8 cellular contexts compared by ENCODE assay signal in genomic region chr18:36672437-36673344, GRCh38.
DNase-seq lines count a peak whose midpoint lies in the region; ATAC-seq, FAIRE-seq and TF ChIP-seq lines count a peak whose summit lies in the region.

No MANE protein-coding gene starts in this region.

- no peak for TF ChIP-seq RAD21 in GM12878 (IDR thresholded peaks at IDR 0.05; ENCODE audit: insufficient read depth, low read depth, low read length)

- no peaks in the 10 kb centered on the region for H3K27me3 ChIP-seq in BLaER1
- no peaks in the 10 kb centered on the region for H3K27me3 ChIP-seq in GM12878 (replicated peaks in 1 of 2; ENCODE audit: control insufficient read depth in 2 of 2, insufficient read depth in 2 of 2, low read length in 1 of 2)
- no peaks in the 10 kb centered on the region for H3K27me3 ChIP-seq in osteoblast (ENCODE audit: insufficient read depth, low read length)

- H3K36me3 ChIP-seq in BLaER1, result no peaks in the 10 kb centered on the region
- no peaks in the 10 kb centered on the region; a peak in 1 of 4 replicates for H3K36me3 ChIP-seq in GM12878 (ENCODE audit: control insufficient read depth in 2 of 2, insufficient read depth in 2 of 2, low read length in 1 of 2)
- H3K36me3 ChIP-seq in osteoblast (ENCODE audit: insufficient read depth, low read length), result no peaks in the 10 kb centered on the region

- RAD21 ChIA-PET in GM12878 (lab: Charles Lee; ENCODE audit: unreplicated experiment), result no interaction called here

- intact Hi-C loops in GM12878 (cut with micrococcal nuclease; ENCODE audit: unreplicated experiment), result no loop called here

- H3K9me3 ChIP-seq in BLaER1, result peaks cover 13% of the 10 kb centered on the region
- peaks cover 4% of the 10 kb centered on the region; the same call in 2 of the 3 replicates for H3K9me3 ChIP-seq in GM12878 (replicated peaks; ENCODE audit: control insufficient read depth, insufficient read depth, low read length)
- H3K9me3 ChIP-seq in osteoblast (ENCODE audit: low read depth, low read length), result no peaks in the 10 kb centered on the region

- no peak for TF ChIP-seq POLR2A in GM12878 (IDR thresholded peaks at IDR 0.05; ENCODE audit: low read depth, low read length)

- CTCF ChIA-PET in GM12878 (lab: Yijun Ruan, JAX), result interaction anchor here (2.9 kb wide), 1 partner anchor 15 kb away, joined by 14 read pairs; no protein-coding TSS in a partner anchor

- no peaks in the 10 kb centered on the region for H3K79me2 ChIP-seq in GM12878 (ENCODE audit: control insufficient read depth, insufficient read depth, low read length)
- no peaks in the 10 kb centered on the region for H3K79me2 ChIP-seq in osteoblast (ENCODE audit: insufficient read depth, low read length)

- peak overlapping the region; percentile 72 for H3K4me2 ChIP-seq in BLaER1
- peak overlapping the region; percentile 10; the same call in 1 of the 2 replicates for H3K4me2 ChIP-seq in GM12878 (ENCODE audit: control insufficient read depth, insufficient read depth)
- H3K4me2 ChIP-seq in osteoblast (ENCODE audit: insufficient read depth, low read length), result peak overlapping the region; percentile 72

- in situ Hi-C loops in GM12878 (cut with MboI), result no loop called here

- ATAC-seq in GM21529 (IDR thresholded peaks at IDR 0.05; ENCODE audit: unreplicated experiment) (peak; percentile 77), GM12878 (peak; percentile 88)

- H3K4me3 ChIP-seq in BLaER1 (peak overlapping the region; percentile 32; the same call in 1 of the 2 replicates), GM12878 (no peak overlapping the region), osteoblast (ENCODE audit: insufficient read depth, low read length) (peak overlapping the region; percentile 56)

- H3K27ac ChIP-seq in BLaER1 (peak overlapping the region; percentile 37; the same call in 1 of the 2 replicates), GM12878 (ENCODE audit: control insufficient read depth, insufficient read depth) (no peak overlapping the region), osteoblast (ENCODE audit: low read depth, low read length) (peak overlapping the region; percentile 58)

- SMC1A ChIA-PET in GM12878 (lab: Charles Lee; ENCODE audit: uncharacterized antibody, unreplicated experiment), result interaction anchor here (0.6 to 3.1 kb wide), 3 partner anchors 15 to 825 kb away, joined by 3 to 16 read pairs (median 9); no protein-coding TSS in a partner anchor

- H3K9ac ChIP-seq in BLaER1 (no peak overlapping the region; the same call in 1 of the 2 replicates), GM12878 (ENCODE audit: control insufficient read depth, insufficient read depth, low read length) (no peak overlapping the region)

- H3K4me1 ChIP-seq in BLaER1 (peaks cover 15% of the 10 kb centered on the region), GM12878 (ENCODE audit: control insufficient read depth, insufficient read depth, low read length) (0 out of 2 replicates have a peak, but pooled peaks cover 7% of the 10 kb centered on the region), osteoblast (ENCODE audit: insufficient read depth, low read length) (peaks cover 11% of the 10 kb centered on the region)

- peak; percentile 78 for FAIRE-seq in GM12878 (lab: Jason Lieb, UNC)

- DNase-seq in NCI-H146 (lab: John Stamatoyannopoulos, UW) (peak; percentile 74), GM12878 (ENCODE audit: low read depth, low spot score) (no peak), osteoblast (ENCODE audit: insufficient read length, low spot score, missing footprints) (peak; percentile 36), COLO829 (ENCODE audit: low spot score) (no peak), D341Med (ENCODE audit: low spot score) (no peak), DMS114 treated with DMSO at 0.1 percent for 48 hours (lab: John Stamatoyannopoulos, UW; ENCODE audit: unreplicated experiment) (no peak)

- no peaks in the 10 kb centered on the region for H4K20me1 ChIP-seq in BLaER1
- H4K20me1 ChIP-seq in GM12878 (ENCODE audit: control insufficient read depth, insufficient read depth), result no peaks in the 10 kb centered on the region
- no peaks in the 10 kb centered on the region for H4K20me1 ChIP-seq in osteoblast (ENCODE audit: insufficient read depth, low read length)

- no peak for TF ChIP-seq CTCF in GM12878 (IDR thresholded peaks at IDR 0.05 in 2 of 3, conservative IDR thresholded peaks at IDR 0.05 in 1 of 3; ENCODE audit: control insufficient read depth in 2 of 3, extremely low read depth in 1 of 3, insufficient read depth in 1 of 3, low read depth in 3 of 3, low read length in 3 of 3)
- no peak for TF ChIP-seq CTCF in osteoblast (IDR thresholded peaks at IDR 0.05; ENCODE audit: extremely low read depth, low read depth, low read length)

- H2AFZ ChIP-seq in GM12878 (ENCODE audit: control insufficient read depth, low read depth, low read length) (no peak overlapping the region), osteoblast (ENCODE audit: low read length) (peak overlapping the region; percentile 73)

- no peak for TF ChIP-seq EP300 in GM12878 (IDR thresholded peaks at IDR 0.05; ENCODE audit: borderline replicate concordance in 1 of 2, control insufficient read depth in 1 of 2, low read depth in 2 of 2, low read length in 2 of 2)

- POLR2A ChIA-PET in GM12878 (lab: Charles Lee), result no interaction called here

- BruUV-seq in GM12878 (replicated peaks; lab: Mats Ljungman, UMichigan), result no TSS peak

- 9% methylated on average over 11 of the region's 11 CpGs for WGBS in GM12878 (ENCODE audit: insufficient coverage, insufficient replicate concordance, low lambda C conversion rate, missing lambda C conversion rate)

TF ChIP-seq in GM12878, 131 proteins besides CTCF, POLR2A, EP300 and RAD21:
- no peak for TF ChIP-seq CBX3 (IDR thresholded peaks at IDR 0.05; ENCODE audit: borderline replicate concordance, low read depth)
- peak; percentile 70 for TF ChIP-seq SPI1 (IDR thresholded peaks at IDR 0.05; ENCODE audit: borderline replicate concordance, insufficient read depth, low read depth, low read length)
- 0 out of 2 replicates have a peak, but pooled peaks have one; percentile 24 for TF ChIP-seq DPF2 (IDR thresholded peaks at IDR 0.05)
TF ChIP-seq in GM12878: peak in this region for 2.

Comparison
In these comparisons a context has a peak if more than half of its experiments do, and no peak if none do; other contexts are left out.
1. H3K4me2 ChIP-seq: peak in every context shown above with its lines; median percentile 72 in BLaER1; 72 in osteoblast; 10 in GM12878.
2. DNase-seq: peak in NCI-H146 (single experiment) and osteoblast (single experiment); none in GM12878 (single experiment), COLO829 (single experiment), D341Med (single experiment) and DMS114 treated with DMSO at 0.1 percent for 48 hours (single experiment).